ENCODE assay signal across 24 cellular contexts in genomic region chr20:15278041-15278440, GRCh38.
"Had no signal": no experiment of that assay in that cellular context is flagged by ENCODE, and none has a peak within 500 bp of the region (broad histone marks: within the 10 kb centered on the region; RNA-seq: fewer than 3 reads in every experiment).

No MANE protein-coding gene starts in this region.

- H3K4me3 ChIP-seq: colonic mucosa, dorsolateral prefrontal cortex, esophagus squamous epithelium, prostate gland, right lobe of liver, spleen, testis, tibial nerve, upper lobe of right lung had no signal

- H3K9me3 ChIP-seq: colonic mucosa, esophagus squamous epithelium, prostate gland, right lobe of liver, testis, upper lobe of right lung had no signal

- H3K27me3 ChIP-seq: colonic mucosa, dorsolateral prefrontal cortex, esophagus squamous epithelium, right lobe of liver, spleen, testis, tibial nerve, upper lobe of right lung had no signal

- H3K4me1 ChIP-seq: colonic mucosa, esophagus squamous epithelium, parathyroid adenoma, prostate gland, right lobe of liver, spleen, testis, tibial nerve, upper lobe of right lung had no signal

- DNase-seq: colonic mucosa; dorsolateral prefrontal cortex; effector memory CD4-positive, alpha-beta T cell; esophagus squamous epithelium; immature natural killer cell; kidney; left colon; left ventricle myocardium superior; naive thymus-derived CD4-positive, alpha-beta T cell; nephron progenitor cell; retina; right lobe of liver; spleen; stimulated activated CD4-positive, alpha-beta T cell treated with anti-CD3 and anti-CD28 coated beads, Interleukin-15, amount 100 ng/mL, for 24 hours; stimulated activated CD4-positive, alpha-beta T cell treated with anti-CD3 and anti-CD28 coated beads, Interleukin-1b, Interleukin-23, amount 100 ng/mL, for 48 hours; stimulated activated CD4-positive, alpha-beta T cell treated with anti-CD3 and anti-CD28 coated beads, Interleukin-4, amount 100 ng/mL, for 4 hours; stimulated activated naive B cell treated with anti-CD40 and anti-IgM and Interleukin-4, amounts not matched to agents 10 μg/mL and 1 μg/mL and 100 μg/mL, for 72 hours; stimulated activated naive CD8-positive, alpha-beta T cell treated with anti-CD3 and anti-CD28 coated beads, Interleukin-15, amount 100 ng/mL, for 72 hours; testis; upper lobe of right lung had no signal

- H3K27ac ChIP-seq: colonic mucosa, dorsolateral prefrontal cortex, esophagus squamous epithelium, parathyroid adenoma, prostate gland, right lobe of liver, spleen, testis, tibial nerve, upper lobe of right lung had no signal

- H3K36me3 ChIP-seq: colonic mucosa, esophagus squamous epithelium, prostate gland, right lobe of liver, spleen, tibial nerve, upper lobe of right lung had no signal

- FAIRE-seq: endometrium, kidney had no signal

- ATAC-seq: left colon; left ventricle myocardium superior; naive thymus-derived CD4-positive, alpha-beta T cell; right lobe of liver; stimulated activated naive B cell treated with anti-CD40 and anti-IgM and Interleukin-4, amounts not matched to agents 10 μg/mL and 1 μg/mL and 100 μg/mL, for 72 hours; stimulated activated naive CD8-positive, alpha-beta T cell treated with anti-CD3 and anti-CD28 coated beads, Interleukin-15, amount 100 ng/mL, for 72 hours; upper lobe of right lung had no signal
